ENCODE assay signal across 1 cellular context in genomic region chr17:17983376-17983775, GRCh38.
A peak's percentile ranks its signal among the peaks of the same experiment; 100 is the strongest.
TF ChIP-seq lines count a peak whose summit lies in the region.

No MANE protein-coding gene starts in this region.

TF ChIP-seq in HepG2, 621 proteins besides CTCF, POLR2A, EP300 and RAD21:
- 0 out of 2 replicates have a peak, but pooled peaks have one; percentile 16 for TF ChIP-seq POGZ (CRISPR knock-in tag; IDR thresholded peaks at IDR 0.05)
- no peak for TF ChIP-seq HMGA1 (CRISPR knock-in tag; conservative IDR thresholded peaks at IDR 0.05)
- TF ChIP-seq ZNF317 (CRISPR knock-in tag; IDR thresholded peaks at IDR 0.05): peak; percentile 96
TF ChIP-seq in HepG2: peak in this region for 2.
